8 cellular contexts compared by ENCODE assay signal in the genomic region with DNA sequence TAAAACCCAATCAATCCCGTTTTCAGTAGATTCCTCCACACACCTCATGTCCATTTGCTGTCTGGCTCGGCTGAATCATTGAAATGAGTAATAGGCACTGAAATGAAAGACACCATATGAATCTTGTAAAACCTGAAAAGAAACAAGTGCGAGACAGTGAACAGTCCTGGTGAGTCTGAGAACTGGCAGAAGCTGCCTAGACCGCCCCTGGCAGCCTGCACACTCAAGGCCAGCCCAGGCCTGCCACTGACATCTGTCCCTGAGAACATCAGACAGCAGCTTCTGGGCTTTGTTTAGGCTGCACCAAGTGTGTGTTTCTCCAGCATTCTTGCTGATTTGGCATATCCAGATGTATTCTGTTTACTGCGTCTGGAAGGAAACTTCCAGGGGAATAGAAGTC.
DNase-seq lines count a peak whose midpoint lies in the region; ATAC-seq and TF ChIP-seq lines count a peak whose summit lies in the region.

No MANE protein-coding gene starts in this region.

- in situ Hi-C loops in ACHN (cut with HindIII; ENCODE audit: low pct_ligation_motif_present, low pct_unique_long_range_greater_than_20kb, low sequenced_read_pairs) = no loop called here

- H3K4me3 ChIP-seq in choroid plexus epithelial cell (ENCODE audit: low read depth, low read length) = no peak overlapping the region

- ATAC-seq in HG03280 (IDR thresholded peaks at IDR 0.05; ENCODE audit: unreplicated experiment) (no peak), HG02870 (IDR thresholded peaks at IDR 0.05; ENCODE audit: unreplicated experiment) (no peak)

- peak; percentile 1 for DNase-seq in ACHN
- peak; percentile 86 for DNase-seq in NCI-H1105 treated with DMSO at 0.1 percent for 48 hours (lab: John Stamatoyannopoulos, UW)
- peak; percentile 64 for DNase-seq in choroid plexus epithelial cell (ENCODE audit: low read depth)
- DNase-seq in midbrain (lab: John Stamatoyannopoulos, UW) = peak; percentile 44
- DNase-seq in NCI-H2081 (lab: John Stamatoyannopoulos, UW) = no peak
- DNase-seq in GOT3 (lab: John Stamatoyannopoulos, UW) = no peak

- TF ChIP-seq CTCF in choroid plexus epithelial cell (conservative IDR thresholded peaks at IDR 0.05; ENCODE audit: low read depth, low read length) = no peak

Comparison
In these comparisons a context has a peak if more than half of its experiments do, and no peak if none do; other contexts are left out.
1. DNase-seq: peak in ACHN (single experiment), NCI-H1105 treated with DMSO at 0.1 percent for 48 hours (single experiment), choroid plexus epithelial cell (single experiment) and midbrain (single experiment); none in NCI-H2081 (0 of 2) and GOT3 (single experiment).